In the genomic region with DNA sequence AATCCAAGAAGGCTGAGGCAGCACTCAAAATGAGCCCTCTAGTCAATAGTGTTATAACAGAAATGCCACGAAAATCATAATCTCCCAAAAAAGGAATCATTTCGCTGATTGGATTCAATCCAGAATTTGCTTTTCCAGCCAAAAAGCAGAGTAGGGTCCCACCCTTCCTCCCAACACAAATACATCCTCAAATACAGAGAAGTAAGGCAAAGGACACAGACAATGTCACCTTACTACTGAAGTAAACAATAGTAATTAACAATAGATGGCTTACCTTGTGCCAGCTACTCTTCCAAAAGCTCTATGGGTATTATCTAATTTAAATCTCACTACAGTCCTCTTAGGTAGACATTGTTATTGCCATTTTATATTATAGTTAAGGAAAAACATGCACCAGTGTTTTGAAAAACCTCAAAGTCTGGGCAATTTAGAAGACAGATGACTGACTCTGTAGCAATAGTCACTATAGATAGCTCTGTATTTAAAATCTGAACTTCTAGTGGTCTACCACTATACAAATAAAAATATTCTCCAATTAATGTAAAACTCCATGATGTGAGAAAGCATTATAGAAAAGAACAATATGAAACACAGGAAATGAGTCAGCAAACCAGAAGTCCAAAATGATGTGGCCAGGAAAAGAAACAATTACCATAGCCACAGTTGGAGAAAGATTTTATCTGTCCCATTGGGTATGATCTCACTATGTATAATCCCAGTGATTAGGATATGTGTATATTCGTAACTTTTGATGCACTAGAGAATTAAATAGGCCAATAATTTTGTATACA, we compare ENCODE assay signal across 11 cellular contexts.
A peak's percentile ranks its signal among the peaks of the same experiment; 100 is the strongest.
DNase-seq lines count a peak whose midpoint lies in the region; ATAC-seq lines count a peak whose summit lies in the region.
"Had no signal": no experiment of that assay in that cellular context is flagged by ENCODE, and none has a peak within 500 bp of the region (broad histone marks: within the 10 kb centered on the region; RNA-seq: fewer than 3 reads in every experiment).

No MANE protein-coding gene starts in this region.

- ATAC-seq in left ventricle myocardium superior (peak; percentile 35), Right ventricle myocardium inferior (no peak)

- intact Hi-C loops in left ventricle myocardium superior (cut with micrococcal nuclease) (no loop called here), Right ventricle myocardium inferior (cut with DNase I) (loop anchor here (10.0 kb wide), 1 partner anchor 311 kb away; a partner anchor contains a TSS), head of caudate nucleus (cut with DNase I) (no loop called here)

- DNase-seq in left ventricle myocardium superior (no peak), Right ventricle myocardium inferior (ENCODE audit: missing footprints) (no peak), RKO (ENCODE audit: low spot score) (peak; percentile 56), fibroblast of gingiva (ENCODE audit: low read depth) (peak; percentile 48), stromal cell of bone marrow (ENCODE audit: low read depth) (peak; percentile 77), head of caudate nucleus (no peak), NCI-H187 treated with DMSO at 0.1 percent for 48 hours (lab: John Stamatoyannopoulos, UW) (no peak)
- no peak for DNase-seq in stimulated activated naive CD4-positive, alpha-beta T cell (lab: John Stamatoyannopoulos, UW)
- DNase-seq: CD4-positive, alpha-beta T cell; cortex of kidney; NCI-H2171 had no signal

Comparison
In these comparisons a context has a peak if more than half of its experiments do, and no peak if none do; other contexts are left out.
1. DNase-seq: peak in RKO (single experiment), fibroblast of gingiva (single experiment) and stromal cell of bone marrow (single experiment); none in left ventricle myocardium superior (single experiment), Right ventricle myocardium inferior (single experiment), head of caudate nucleus (0 of 42), NCI-H187 treated with DMSO at 0.1 percent for 48 hours (single experiment) and stimulated activated naive CD4-positive, alpha-beta T cell (0 of 6).